1 cellular context compared by ENCODE assay signal in the genomic region with DNA sequence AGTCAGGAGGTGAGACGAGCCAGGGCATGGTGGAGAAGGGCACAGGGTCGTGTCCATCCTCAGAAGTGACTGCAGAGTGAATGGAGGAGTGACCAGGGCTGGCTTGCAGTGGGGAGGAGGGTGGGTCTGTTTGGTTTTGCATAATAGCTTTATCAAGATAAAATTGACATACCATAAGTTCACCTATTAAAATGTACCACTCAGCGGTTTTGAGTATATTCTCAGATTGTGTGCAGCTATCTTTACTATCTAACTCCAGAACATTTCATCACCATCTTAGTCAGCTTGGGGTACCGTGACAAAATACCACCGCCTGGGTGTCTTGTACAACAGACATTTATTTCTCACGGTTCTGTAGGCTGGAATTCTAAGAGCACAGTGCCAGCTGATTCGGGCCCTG.
TF ChIP-seq lines count a peak whose summit lies in the region.

No MANE protein-coding gene starts in this region.

TF ChIP-seq in A549, 52 proteins besides CTCF, POLR2A, EP300 and RAD21:
- TF ChIP-seq CHD4 (IDR thresholded peaks at IDR 0.05; ENCODE audit: borderline replicate concordance) (no peak), NPAS2 (CRISPR knock-in tag; IDR thresholded peaks at IDR 0.05; ENCODE audit: borderline replicate concordance) (no peak), MAFK (IDR thresholded peaks at IDR 0.05; ENCODE audit: partially characterized antibody) (peak; percentile 87), FOXS1 (CRISPR knock-in tag; IDR thresholded peaks at IDR 0.05) (no peak), FOSB (CRISPR knock-in tag; IDR thresholded peaks at IDR 0.05) (no peak), HDAC2 (IDR thresholded peaks at IDR 0.05) (no peak), ZNF302 (CRISPR knock-in tag; IDR thresholded peaks at IDR 0.05) (no peak), TFCP2L1 (CRISPR knock-in tag; IDR thresholded peaks at IDR 0.05) (no peak)
TF ChIP-seq in A549: peak in this region for 1.
